1 cellular context compared by ENCODE assay signal in genomic region chr1:154998818-154999650, GRCh38.
TF ChIP-seq lines count a peak whose summit lies in the region.

No MANE protein-coding gene starts in this region.

TF ChIP-seq in HepG2, 621 proteins besides CTCF, POLR2A, EP300 and RAD21 (continued from another document):
- TF ChIP-seq THAP9 (CRISPR knock-in tag; IDR thresholded peaks at IDR 0.05; ENCODE audit: borderline replicate concordance) (no peak), CSRNP1 (CRISPR knock-in tag; IDR thresholded peaks at IDR 0.05) (0 out of 2 replicates have a peak, but pooled peaks have one; percentile 9), ZBTB38 (CRISPR knock-in tag; IDR thresholded peaks at IDR 0.05) (no peak; the same call in 1 of the 2 replicates), ZNF563 (CRISPR knock-in tag; IDR thresholded peaks at IDR 0.05) (no peak), ZHX1 (CRISPR knock-in tag; IDR thresholded peaks at IDR 0.05; ENCODE audit: low read depth) (0 out of 2 replicates have a peak, but pooled peaks have one; percentile 45), ZNF343 (CRISPR knock-in tag; IDR thresholded peaks at IDR 0.05) (no peak), CHCHD3 (CRISPR knock-in tag; IDR thresholded peaks at IDR 0.05) (no peak), CC2D1A (CRISPR knock-in tag; IDR thresholded peaks at IDR 0.05) (no peak), SPEN (CRISPR knock-in tag; IDR thresholded peaks at IDR 0.05; ENCODE audit: low read depth) (no peak), CCAR2 (optimal IDR thresholded peaks at IDR 0.05; ENCODE audit: low read depth, low read length) (no peak), IKZF4 (CRISPR knock-in tag; IDR thresholded peaks at IDR 0.05; ENCODE audit: borderline replicate concordance, low read depth, not compliant biosample characterization) (no peak), ZSCAN25 (CRISPR knock-in tag; IDR thresholded peaks at IDR 0.05) (no peak), JUN (CRISPR knock-in tag; IDR thresholded peaks at IDR 0.05) (no peak), STAG1 (CRISPR knock-in tag; IDR thresholded peaks at IDR 0.05) (peak; percentile 44), PAWR (CRISPR knock-in tag; IDR thresholded peaks at IDR 0.05; ENCODE audit: borderline replicate concordance) (no peak), FOSL1 (CRISPR knock-in tag; IDR thresholded peaks at IDR 0.05; ENCODE audit: borderline replicate concordance) (no peak), KDM6A (CRISPR knock-in tag; IDR thresholded peaks at IDR 0.05; ENCODE audit: low read depth) (no peak), REXO4 (CRISPR knock-in tag; IDR thresholded peaks at IDR 0.05; ENCODE audit: borderline replicate concordance) (no peak), ELF1 (CRISPR knock-in tag; IDR thresholded peaks at IDR 0.05) (no peak), ZSCAN22 (CRISPR knock-in tag; IDR thresholded peaks at IDR 0.05) (no peak), UBTF (CRISPR knock-in tag; IDR thresholded peaks at IDR 0.05) (no peak), ZNF414 (CRISPR knock-in tag; IDR thresholded peaks at IDR 0.05) (no peak), ZNF501 (CRISPR knock-in tag; IDR thresholded peaks at IDR 0.05) (no peak), ATF1 (CRISPR knock-in tag; IDR thresholded peaks at IDR 0.05) (no peak), ZHX2 (IDR thresholded peaks at IDR 0.05; ENCODE audit: low read depth) (no peak), ZHX2 (CRISPR knock-in tag; IDR thresholded peaks at IDR 0.05; ENCODE audit: borderline replicate concordance) (no peak), MAF1 (CRISPR knock-in tag; IDR thresholded peaks at IDR 0.05; ENCODE audit: borderline replicate concordance) (no peak), TOE1 (CRISPR knock-in tag; IDR thresholded peaks at IDR 0.05) (no peak), HMGA1 (CRISPR knock-in tag; conservative IDR thresholded peaks at IDR 0.05) (no peak), MLLT10 (CRISPR knock-in tag; IDR thresholded peaks at IDR 0.05) (no peak)
